ENCODE assay signal across 10 cellular contexts in genomic region chr1:161021959-161022332, GRCh38. TPM values are rescaled to one million over a fixed set of nuclear protein-coding genes. Genes with fewer than 3 reads are reported as not detected.
A peak's percentile ranks its signal among the peaks of the same experiment; 100 is the strongest.
DNase-seq lines count a peak whose midpoint lies in the region; ATAC-seq and TF ChIP-seq lines count a peak whose summit lies in the region.
"Had no signal": no experiment of that assay in that cellular context is flagged by ENCODE, and none has a peak within 500 bp of the region (broad histone marks: within the 10 kb centered on the region; RNA-seq: fewer than 3 reads in every experiment).

No MANE protein-coding gene starts in this region.

- no peaks in the 10 kb centered on the region for H3K27me3 Mint-ChIP-seq in Caco-2 (ENCODE audit: insufficient read depth, unreplicated experiment)
- H3K27me3 Mint-ChIP-seq in natural killer cell (ENCODE audit: low read depth in 2 of 2) = no peaks in the 10 kb centered on the region

- CTCF ChIA-PET in Caco-2 (lab: Charles Lee) = interaction anchor here (1.0 to 3.3 kb wide), 10 partner anchors 9 to 144 kb away, joined by 3 to 53 read pairs (median 5); partner anchors contain the start of genes PPOX, TSTD1 and USF1

- POLR2A ChIA-PET in Caco-2 (lab: Charles Lee) = interaction anchor here (0.6 to 3.2 kb wide), 15 partner anchors 11 to 132 kb away, joined by 3 to 84 read pairs (median 13); partner anchors contain the start of genes DEDD, ITLN2, NIT1 and PFDN2

- intact Hi-C loops in Caco-2 (cut with micrococcal nuclease; ENCODE audit: unreplicated experiment) (loop anchor here (1.0 kb wide), 2 partner anchors 9 to 23 kb away; partner anchors contain the start of gene USF1), colonic mucosa (cut with DNase I) (no loop called here), natural killer cell (cut with micrococcal nuclease) (loop anchor here (2.0 kb wide), 1 partner anchor 23 kb away; the partner anchor contains the start of gene USF1), sciatic nerve (cut with DNase I) (no loop called here)

- BruUV-seq in Caco-2 (replicated peaks; lab: Mats Ljungman, UMichigan) = no TSS peak

- H3K9me3 Mint-ChIP-seq in Caco-2 (ENCODE audit: unreplicated experiment) (no peaks in the 10 kb centered on the region), natural killer cell (no peaks in the 10 kb centered on the region)

- DNase-seq in Caco-2 (no peak), M059J (ENCODE audit: low read depth) (peak; percentile 39), colonic mucosa (no peak), natural killer cell (no peak), activated gamma-delta T cell (lab: John Stamatoyannopoulos, UW) (no peak), NCI-H2029 treated with DMSO at 0.1 percent for 48 hours (lab: John Stamatoyannopoulos, UW) (no peak), sciatic nerve (ENCODE audit: low spot score) (no peak)
- DNase-seq: cerebellar nuclear complex; stimulated activated CD4-positive, alpha-beta T cell treated with anti-CD3 and anti-CD28 coated beads, Interleukin-4, amount 100 ng/mL, for 4 hours had no signal

- TF ChIP-seq CTCF in Caco-2 (IDR thresholded peaks at IDR 0.05; ENCODE audit: insufficient read depth in 1 of 2, low read depth in 1 of 2, low read length in 1 of 2, severe bottlenecking in 1 of 2, unreplicated experiment in 1 of 2) (no peak), colonic mucosa (IDR thresholded peaks at IDR 0.05) (no peak), natural killer cell (IDR thresholded peaks at IDR 0.05) (no peak)

- H3K27ac ChIP-seq in colonic mucosa = peak overlapping the region; percentile 73

- H3K9me3 ChIP-seq in Caco-2 = no peaks in the 10 kb centered on the region
- H3K9me3 ChIP-seq in colonic mucosa = no peaks in the 10 kb centered on the region

- H3K4me1 ChIP-seq in Caco-2 (peaks cover 32% of the 10 kb centered on the region), colonic mucosa (peaks cover 11% of the 10 kb centered on the region)

- H3K36me3 Mint-ChIP-seq in Caco-2 (ENCODE audit: insufficient read depth, unreplicated experiment) (peaks cover 28% of the 10 kb centered on the region), natural killer cell (no peaks in the 10 kb centered on the region)

- peak overlapping the region; percentile 89 for H3K4me3 Mint-ChIP-seq in Caco-2 (ENCODE audit: unreplicated experiment)
- peak overlapping the region; percentile 95 for H3K4me3 Mint-ChIP-seq in natural killer cell

- peaks cover 49% of the 10 kb centered on the region for H3K4me1 Mint-ChIP-seq in Caco-2 (ENCODE audit: low read depth, unreplicated experiment)
- peaks cover 28 to 34% of the 10 kb centered on the region in 2 donors for H3K4me1 Mint-ChIP-seq in natural killer cell

- H3K36me3 ChIP-seq in Caco-2 (ENCODE audit: control insufficient read depth, insufficient read depth, low read length) (no peaks in the 10 kb centered on the region; the same call in none of the 2 replicates), colonic mucosa (no peaks in the 10 kb centered on the region)

- H3K27me3 ChIP-seq in Caco-2 (replicated peaks; ENCODE audit: control insufficient read depth, insufficient read depth, low read length) (no peaks in the 10 kb centered on the region), colonic mucosa (no peaks in the 10 kb centered on the region)

- H3K4me3 ChIP-seq in Caco-2 (ENCODE audit: low read depth, low read length) = peak overlapping the region; percentile 54
- peak overlapping the region; percentile 48 for H3K4me3 ChIP-seq in colonic mucosa

- peak overlapping the region in 1 of 2 donors; percentile 99 for H3K9ac ChIP-seq in colonic mucosa (ENCODE audit: low read depth in 2 of 2, low read length in 2 of 2)

- H3K27ac Mint-ChIP-seq in Caco-2 (ENCODE audit: unreplicated experiment) (peak overlapping the region; percentile 97), natural killer cell (peak overlapping the region; percentile 89 to 90)

- ATAC-seq in natural killer cell (no peak), sciatic nerve (no peak), HG02970 (IDR thresholded peaks at IDR 0.05; ENCODE audit: low FRiP score, unreplicated experiment) (no peak)

RNA-seq across cellular contexts. Expression of gene F11R, which starts 1.0 kb away (rescaled TPM):
- total RNA-seq in Caco-2 (2022) (182 and 196 TPM in 2 replicates), colonic mucosa (100 to 1,000 TPM; 134 to 179 TPM), natural killer cell (10 to 100 TPM; 27.8 to 34.6 (median 30.2) TPM), sciatic nerve (20.3 TPM)
- total RNA-seq in M059J (2014; rRNA removed; shearing (Covaris generic)) = 46.8 and 90.8 TPM in 2 replicates

RNA-seq across cellular contexts. Expression of gene TSTD1, which starts 16.8 kb away (rescaled TPM):
- total RNA-seq in Caco-2 (2022) (24.8 and 26.8 TPM in 2 replicates), colonic mucosa (10 to 100 TPM; 74.7 to 87.8 TPM), natural killer cell (10 to 100 TPM; 31.8 to 36.3 (median 34.3) TPM), sciatic nerve (13.1 TPM)
- 0.27 and 0.44 TPM in 2 replicates for total RNA-seq in M059J (2014; rRNA removed; shearing (Covaris generic))

RNA-seq across cellular contexts. Expression of gene USF1, which starts 23.8 kb away (rescaled TPM):
- total RNA-seq in Caco-2 (2022) (49.7 and 52.7 TPM in 2 replicates), colonic mucosa (10 to 100 TPM; 63.6 TPM), natural killer cell (100 to 1,000 TPM; 113 to 121 (median 114) TPM), sciatic nerve (58.0 TPM)
- 82.7 and 89.0 TPM in 2 replicates for total RNA-seq in M059J (2014; rRNA removed; shearing (Covaris generic))

RNA-seq across cellular contexts. Expression of gene ARHGAP30, which starts 47.7 kb away (rescaled TPM):
- total RNA-seq in Caco-2 (2022) = not detected in 2 replicates
- 0.12 TPM in 1 of 2 replicates, not detected in the other for total RNA-seq in M059J (2014; rRNA removed; shearing (Covaris generic))
- total RNA-seq in colonic mucosa = 1 to 10 TPM; 3.5 to 5.3 TPM
- 100 to 1,000 TPM; 246 to 310 (median 272) TPM for total RNA-seq in natural killer cell
- 13.7 TPM for total RNA-seq in sciatic nerve

Comparison
In these comparisons a context has a peak if more than half of its experiments do, and no peak if none do; other contexts are left out.
1. intact Hi-C loops: an anchor here in Caco-2 (1.0 kb wide) and natural killer cell (2.0 kb wide); none called in colonic mucosa and sciatic nerve.